ENCODE assay signal across 1 cellular context in the genomic region with DNA sequence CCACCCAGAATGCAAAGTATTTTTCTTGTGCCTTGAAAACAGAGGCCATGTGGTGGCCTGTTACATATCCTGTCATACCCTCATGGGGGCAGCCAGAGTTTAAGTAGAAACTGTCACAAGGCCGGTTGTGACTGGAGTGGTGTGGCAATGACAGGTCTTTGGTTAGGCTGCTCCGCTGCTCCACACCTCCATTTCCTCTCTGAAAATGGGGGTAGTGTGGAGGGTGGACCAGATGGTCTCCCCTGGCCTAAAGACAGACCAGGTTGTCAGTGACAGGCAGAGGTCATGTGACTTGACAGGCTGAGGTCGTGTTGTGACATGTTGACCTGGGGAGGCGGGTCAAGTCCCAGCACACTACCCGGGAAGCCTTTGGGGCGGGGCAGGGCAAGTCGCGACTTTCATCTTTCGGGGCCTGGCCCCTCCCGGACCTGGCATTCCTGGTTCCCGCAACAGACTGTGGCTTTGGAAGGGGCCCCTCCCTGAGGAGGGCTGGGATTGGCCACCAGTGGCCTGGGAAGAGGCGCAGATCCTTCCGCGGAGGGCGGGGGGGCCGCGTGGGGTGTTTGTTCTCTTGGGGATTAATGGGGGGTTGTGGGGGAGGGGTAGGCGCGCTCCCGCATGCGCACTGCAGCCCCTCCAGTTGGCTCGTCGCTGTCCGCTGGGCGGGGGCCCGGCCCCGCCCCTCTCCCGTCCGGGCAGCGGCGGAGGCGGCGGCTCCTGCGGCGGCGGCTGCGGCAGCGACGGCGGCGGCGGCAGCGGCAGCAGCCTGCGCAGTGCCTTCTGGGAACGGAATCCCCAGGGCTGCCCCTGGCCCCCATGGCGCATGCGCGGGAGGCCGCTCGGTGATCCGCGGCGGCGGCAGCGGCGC.
A peak's percentile ranks its signal among the peaks of the same experiment; 100 is the strongest.
TF ChIP-seq lines count a peak whose summit lies in the region.

A gene with protein sequence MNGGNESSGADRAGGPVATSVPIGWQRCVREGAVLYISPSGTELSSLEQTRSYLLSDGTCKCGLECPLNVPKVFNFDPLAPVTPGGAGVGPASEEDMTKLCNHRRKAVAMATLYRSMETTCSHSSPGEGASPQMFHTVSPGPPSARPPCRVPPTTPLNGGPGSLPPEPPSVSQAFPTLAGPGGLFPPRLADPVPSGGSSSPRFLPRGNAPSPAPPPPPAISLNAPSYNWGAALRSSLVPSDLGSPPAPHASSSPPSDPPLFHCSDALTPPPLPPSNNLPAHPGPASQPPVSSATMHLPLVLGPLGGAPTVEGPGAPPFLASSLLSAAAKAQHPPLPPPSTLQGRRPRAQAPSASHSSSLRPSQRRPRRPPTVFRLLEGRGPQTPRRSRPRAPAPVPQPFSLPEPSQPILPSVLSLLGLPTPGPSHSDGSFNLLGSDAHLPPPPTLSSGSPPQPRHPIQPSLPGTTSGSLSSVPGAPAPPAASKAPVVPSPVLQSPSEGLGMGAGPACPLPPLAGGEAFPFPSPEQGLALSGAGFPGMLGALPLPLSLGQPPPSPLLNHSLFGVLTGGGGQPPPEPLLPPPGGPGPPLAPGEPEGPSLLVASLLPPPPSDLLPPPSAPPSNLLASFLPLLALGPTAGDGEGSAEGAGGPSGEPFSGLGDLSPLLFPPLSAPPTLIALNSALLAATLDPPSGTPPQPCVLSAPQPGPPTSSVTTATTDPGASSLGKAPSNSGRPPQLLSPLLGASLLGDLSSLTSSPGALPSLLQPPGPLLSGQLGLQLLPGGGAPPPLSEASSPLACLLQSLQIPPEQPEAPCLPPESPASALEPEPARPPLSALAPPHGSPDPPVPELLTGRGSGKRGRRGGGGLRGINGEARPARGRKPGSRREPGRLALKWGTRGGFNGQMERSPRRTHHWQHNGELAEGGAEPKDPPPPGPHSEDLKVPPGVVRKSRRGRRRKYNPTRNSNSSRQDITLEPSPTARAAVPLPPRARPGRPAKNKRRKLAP (plus strand): TSS at position 806 of the 868 bp plus-strand sequence. CDS start 1,480 bp downstream, outside the sequence.

TF ChIP-seq in GM12878, 131 proteins besides CTCF, POLR2A, EP300 and RAD21 (continued from another document and continues in another):
- TF ChIP-seq, protein P1, sequence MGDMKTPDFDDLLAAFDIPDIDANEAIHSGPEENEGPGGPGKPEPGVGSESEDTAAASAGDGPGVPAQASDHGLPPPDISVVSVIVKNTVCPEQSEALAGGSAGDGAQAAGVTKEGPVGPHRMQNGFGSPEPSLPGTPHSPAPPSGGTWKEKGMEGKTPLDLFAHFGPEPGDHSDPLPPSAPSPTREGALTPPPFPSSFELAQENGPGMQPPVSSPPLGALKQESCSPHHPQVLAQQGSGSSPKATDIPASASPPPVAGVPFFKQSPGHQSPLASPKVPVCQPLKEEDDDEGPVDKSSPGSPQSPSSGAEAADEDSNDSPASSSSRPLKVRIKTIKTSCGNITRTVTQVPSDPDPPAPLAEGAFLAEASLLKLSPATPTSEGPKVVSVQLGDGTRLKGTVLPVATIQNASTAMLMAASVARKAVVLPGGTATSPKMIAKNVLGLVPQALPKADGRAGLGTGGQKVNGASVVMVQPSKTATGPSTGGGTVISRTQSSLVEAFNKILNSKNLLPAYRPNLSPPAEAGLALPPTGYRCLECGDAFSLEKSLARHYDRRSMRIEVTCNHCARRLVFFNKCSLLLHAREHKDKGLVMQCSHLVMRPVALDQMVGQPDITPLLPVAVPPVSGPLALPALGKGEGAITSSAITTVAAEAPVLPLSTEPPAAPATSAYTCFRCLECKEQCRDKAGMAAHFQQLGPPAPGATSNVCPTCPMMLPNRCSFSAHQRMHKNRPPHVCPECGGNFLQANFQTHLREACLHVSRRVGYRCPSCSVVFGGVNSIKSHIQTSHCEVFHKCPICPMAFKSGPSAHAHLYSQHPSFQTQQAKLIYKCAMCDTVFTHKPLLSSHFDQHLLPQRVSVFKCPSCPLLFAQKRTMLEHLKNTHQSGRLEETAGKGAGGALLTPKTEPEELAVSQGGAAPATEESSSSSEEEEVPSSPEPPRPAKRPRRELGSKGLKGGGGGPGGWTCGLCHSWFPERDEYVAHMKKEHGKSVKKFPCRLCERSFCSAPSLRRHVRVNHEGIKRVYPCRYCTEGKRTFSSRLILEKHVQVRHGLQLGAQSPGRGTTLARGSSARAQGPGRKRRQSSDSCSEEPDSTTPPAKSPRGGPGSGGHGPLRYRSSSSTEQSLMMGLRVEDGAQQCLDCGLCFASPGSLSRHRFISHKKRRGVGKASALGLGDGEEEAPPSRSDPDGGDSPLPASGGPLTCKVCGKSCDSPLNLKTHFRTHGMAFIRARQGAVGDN (IDR thresholded peaks at IDR 0.05), result peak; percentile 92
- peak; percentile 68 for TF ChIP-seq RUNX3 (IDR thresholded peaks at IDR 0.05; ENCODE audit: low read length)
- TF ChIP-seq, protein P2, sequence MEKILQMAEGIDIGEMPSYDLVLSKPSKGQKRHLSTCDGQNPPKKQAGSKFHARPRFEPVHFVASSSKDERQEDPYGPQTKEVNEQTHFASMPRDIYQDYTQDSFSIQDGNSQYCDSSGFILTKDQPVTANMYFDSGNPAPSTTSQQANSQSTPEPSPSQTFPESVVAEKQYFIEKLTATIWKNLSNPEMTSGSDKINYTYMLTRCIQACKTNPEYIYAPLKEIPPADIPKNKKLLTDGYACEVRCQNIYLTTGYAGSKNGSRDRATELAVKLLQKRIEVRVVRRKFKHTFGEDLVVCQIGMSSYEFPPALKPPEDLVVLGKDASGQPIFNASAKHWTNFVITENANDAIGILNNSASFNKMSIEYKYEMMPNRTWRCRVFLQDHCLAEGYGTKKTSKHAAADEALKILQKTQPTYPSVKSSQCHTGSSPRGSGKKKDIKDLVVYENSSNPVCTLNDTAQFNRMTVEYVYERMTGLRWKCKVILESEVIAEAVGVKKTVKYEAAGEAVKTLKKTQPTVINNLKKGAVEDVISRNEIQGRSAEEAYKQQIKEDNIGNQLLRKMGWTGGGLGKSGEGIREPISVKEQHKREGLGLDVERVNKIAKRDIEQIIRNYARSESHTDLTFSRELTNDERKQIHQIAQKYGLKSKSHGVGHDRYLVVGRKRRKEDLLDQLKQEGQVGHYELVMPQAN (conservative IDR thresholded peaks at IDR 0.05), result peak; percentile 52; the same call in 1 of the 2 replicates
- TF ChIP-seq NR2C2 (IDR thresholded peaks at IDR 0.05; ENCODE audit: borderline replicate concordance, control insufficient read depth, insufficient read length, low read depth), result no peak
- TF ChIP-seq LARP7 (IDR thresholded peaks at IDR 0.05), result peak; percentile 24; the same call in 1 of the 2 replicates
- peak; percentile 66 for TF ChIP-seq ATF7 (IDR thresholded peaks at IDR 0.05; ENCODE audit: low read depth)
- TF ChIP-seq GATAD2B (conservative IDR thresholded peaks at IDR 0.05; ENCODE audit: low read depth), result 0 out of 2 replicates have a peak, but pooled peaks have one; percentile 42
- TF ChIP-seq, protein P3, sequence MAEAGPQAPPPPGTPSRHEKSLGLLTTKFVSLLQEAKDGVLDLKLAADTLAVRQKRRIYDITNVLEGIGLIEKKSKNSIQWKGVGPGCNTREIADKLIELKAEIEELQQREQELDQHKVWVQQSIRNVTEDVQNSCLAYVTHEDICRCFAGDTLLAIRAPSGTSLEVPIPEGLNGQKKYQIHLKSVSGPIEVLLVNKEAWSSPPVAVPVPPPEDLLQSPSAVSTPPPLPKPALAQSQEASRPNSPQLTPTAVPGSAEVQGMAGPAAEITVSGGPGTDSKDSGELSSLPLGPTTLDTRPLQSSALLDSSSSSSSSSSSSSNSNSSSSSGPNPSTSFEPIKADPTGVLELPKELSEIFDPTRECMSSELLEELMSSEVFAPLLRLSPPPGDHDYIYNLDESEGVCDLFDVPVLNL (IDR thresholded peaks at IDR 0.05; ENCODE audit: low read depth, low read length), result no peak
- TF ChIP-seq TARDBP (IDR thresholded peaks at IDR 0.05; ENCODE audit: borderline replicate concordance), result no peak
- peak; percentile 79 for TF ChIP-seq NRF1 (conservative IDR thresholded peaks at IDR 0.05; ENCODE audit: low read depth, low read length)
- TF ChIP-seq SP1 (IDR thresholded peaks at IDR 0.05; ENCODE audit: low read depth, low read length), result peak; percentile 60
- TF ChIP-seq, protein P4, sequence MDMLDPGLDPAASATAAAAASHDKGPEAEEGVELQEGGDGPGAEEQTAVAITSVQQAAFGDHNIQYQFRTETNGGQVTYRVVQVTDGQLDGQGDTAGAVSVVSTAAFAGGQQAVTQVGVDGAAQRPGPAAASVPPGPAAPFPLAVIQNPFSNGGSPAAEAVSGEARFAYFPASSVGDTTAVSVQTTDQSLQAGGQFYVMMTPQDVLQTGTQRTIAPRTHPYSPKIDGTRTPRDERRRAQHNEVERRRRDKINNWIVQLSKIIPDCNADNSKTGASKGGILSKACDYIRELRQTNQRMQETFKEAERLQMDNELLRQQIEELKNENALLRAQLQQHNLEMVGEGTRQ (IDR thresholded peaks at IDR 0.05; ENCODE audit: borderline replicate concordance, low read depth, low read length), result peak; percentile 53
- TF ChIP-seq, protein P5, sequence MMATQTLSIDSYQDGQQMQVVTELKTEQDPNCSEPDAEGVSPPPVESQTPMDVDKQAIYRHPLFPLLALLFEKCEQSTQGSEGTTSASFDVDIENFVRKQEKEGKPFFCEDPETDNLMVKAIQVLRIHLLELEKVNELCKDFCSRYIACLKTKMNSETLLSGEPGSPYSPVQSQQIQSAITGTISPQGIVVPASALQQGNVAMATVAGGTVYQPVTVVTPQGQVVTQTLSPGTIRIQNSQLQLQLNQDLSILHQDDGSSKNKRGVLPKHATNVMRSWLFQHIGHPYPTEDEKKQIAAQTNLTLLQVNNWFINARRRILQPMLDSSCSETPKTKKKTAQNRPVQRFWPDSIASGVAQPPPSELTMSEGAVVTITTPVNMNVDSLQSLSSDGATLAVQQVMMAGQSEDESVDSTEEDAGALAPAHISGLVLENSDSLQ (IDR thresholded peaks at IDR 0.05), result peak; percentile 90
- TF ChIP-seq NR2F1 (conservative IDR thresholded peaks at IDR 0.05), result peak; percentile 98
- TF ChIP-seq CHD2 (IDR thresholded peaks at IDR 0.05; ENCODE audit: borderline replicate concordance, low read depth, low read length), result peak; percentile 34; the same call in 1 of the 2 replicates
- TF ChIP-seq BHLHE40 (IDR thresholded peaks at IDR 0.05; ENCODE audit: borderline replicate concordance in 1 of 2, low read depth in 2 of 2, low read length in 1 of 2), result peak in 1 of 2 experiments; percentile 86; a peak in 3 of 4 replicates
- 0 out of 2 replicates have a peak, but pooled peaks have one; percentile 29 for TF ChIP-seq TAF1 (IDR thresholded peaks at IDR 0.05; ENCODE audit: borderline replicate concordance, low read depth, low read length)
- TF ChIP-seq MEF2A (IDR thresholded peaks at IDR 0.05; ENCODE audit: insufficient read depth, low read depth, low read length), result no peak
- TF ChIP-seq CHD4 (IDR thresholded peaks at IDR 0.05), result no peak
- TF ChIP-seq SIN3A (IDR thresholded peaks at IDR 0.05; ENCODE audit: low read depth, low read length), result peak; percentile 53; the same call in 1 of the 2 replicates
- TF ChIP-seq STAT1 (conservative IDR thresholded peaks at IDR 0.05), result peak; percentile 88; the same call in 1 of the 2 replicates
- TF ChIP-seq NR2C1 (IDR thresholded peaks at IDR 0.05), result peak; percentile 79
- TF ChIP-seq, protein P6, sequence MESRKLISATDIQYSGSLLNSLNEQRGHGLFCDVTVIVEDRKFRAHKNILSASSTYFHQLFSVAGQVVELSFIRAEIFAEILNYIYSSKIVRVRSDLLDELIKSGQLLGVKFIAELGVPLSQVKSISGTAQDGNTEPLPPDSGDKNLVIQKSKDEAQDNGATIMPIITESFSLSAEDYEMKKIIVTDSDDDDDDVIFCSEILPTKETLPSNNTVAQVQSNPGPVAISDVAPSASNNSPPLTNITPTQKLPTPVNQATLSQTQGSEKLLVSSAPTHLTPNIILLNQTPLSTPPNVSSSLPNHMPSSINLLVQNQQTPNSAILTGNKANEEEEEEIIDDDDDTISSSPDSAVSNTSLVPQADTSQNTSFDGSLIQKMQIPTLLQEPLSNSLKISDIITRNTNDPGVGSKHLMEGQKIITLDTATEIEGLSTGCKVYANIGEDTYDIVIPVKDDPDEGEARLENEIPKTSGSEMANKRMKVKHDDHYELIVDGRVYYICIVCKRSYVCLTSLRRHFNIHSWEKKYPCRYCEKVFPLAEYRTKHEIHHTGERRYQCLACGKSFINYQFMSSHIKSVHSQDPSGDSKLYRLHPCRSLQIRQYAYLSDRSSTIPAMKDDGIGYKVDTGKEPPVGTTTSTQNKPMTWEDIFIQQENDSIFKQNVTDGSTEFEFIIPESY (IDR thresholded peaks at IDR 0.05), result no peak
- TF ChIP-seq SPI1 (IDR thresholded peaks at IDR 0.05; ENCODE audit: borderline replicate concordance, insufficient read depth, low read depth, low read length), result peak; percentile 48; the same call in 1 of the 2 replicates
- peak; percentile 20; the same call in 1 of the 2 replicates for TF ChIP-seq RFX5 (IDR thresholded peaks at IDR 0.05; ENCODE audit: low read depth, low read length)
- no peak for TF ChIP-seq ASH2L (IDR thresholded peaks at IDR 0.05; ENCODE audit: borderline replicate concordance, low read depth)
- TF ChIP-seq HDGF (IDR thresholded peaks at IDR 0.05), result peak; percentile 88; the same call in 1 of the 2 replicates
- peak; percentile 79 for TF ChIP-seq YY1 (IDR thresholded peaks at IDR 0.05; ENCODE audit: low read depth, low read length)
- TF ChIP-seq BCL11A (IDR thresholded peaks at IDR 0.05; ENCODE audit: low read depth, low read length), result no peak
- TF ChIP-seq, protein P7, sequence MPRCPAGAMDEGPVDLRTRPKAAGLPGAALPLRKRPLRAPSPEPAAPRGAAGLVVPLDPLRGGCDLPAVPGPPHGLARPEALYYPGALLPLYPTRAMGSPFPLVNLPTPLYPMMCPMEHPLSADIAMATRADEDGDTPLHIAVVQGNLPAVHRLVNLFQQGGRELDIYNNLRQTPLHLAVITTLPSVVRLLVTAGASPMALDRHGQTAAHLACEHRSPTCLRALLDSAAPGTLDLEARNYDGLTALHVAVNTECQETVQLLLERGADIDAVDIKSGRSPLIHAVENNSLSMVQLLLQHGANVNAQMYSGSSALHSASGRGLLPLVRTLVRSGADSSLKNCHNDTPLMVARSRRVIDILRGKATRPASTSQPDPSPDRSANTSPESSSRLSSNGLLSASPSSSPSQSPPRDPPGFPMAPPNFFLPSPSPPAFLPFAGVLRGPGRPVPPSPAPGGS (IDR thresholded peaks at IDR 0.05; ENCODE audit: borderline replicate concordance, insufficient read depth, low read depth, low read length, poor library complexity, severe bottlenecking), result peak; percentile 13
- peak; percentile 37; the same call in 1 of the 2 replicates for TF ChIP-seq PML (IDR thresholded peaks at IDR 0.05; ENCODE audit: low read length)
